Comparison of ENCODE assay signal across 8 cellular contexts in genomic region chr11:76670475-76671235, GRCh38. TPM values are rescaled to one million over a fixed set of nuclear protein-coding genes. Genes with fewer than 3 reads are reported as not detected.
A peak's percentile ranks its signal among the peaks of the same experiment; 100 is the strongest.
DNase-seq lines count a peak whose midpoint lies in the region; ATAC-seq and TF ChIP-seq lines count a peak whose summit lies in the region.

Gene LRRC32 (minus strand): TSS chr11:76670747. CDS start chr11:76665954, 4,793 bp downstream.

- DNase-seq in activated CD4-positive, alpha-beta T cell treated with anti-CD3 and anti-CD28 coated beads for 36 hours: peak; percentile 42
- DNase-seq in activated CD4-positive, alpha-beta T cell treated with anti-CD3 and anti-CD28 coated beads for 1 hour: no peak
- DNase-seq in activated CD4-positive, CD25-positive, alpha-beta regulatory T cell (lab: John Stamatoyannopoulos, UW): peak in 3 of 4 experiments; percentile 32 to 41 (median 33)
- peak; percentile 67 for DNase-seq in endothelial cell (ENCODE audit: low spot score)
- no peak for DNase-seq in RPMI8226
- no peak for DNase-seq in GM19238 (ENCODE audit: insufficient read length, low spot score)

- peak within 1 kb of the TSS; percentile 68 for H3K27ac ChIP-seq in muscle layer of duodenum (ENCODE audit: low read length)
- H3K27ac ChIP-seq in urinary bladder (ENCODE audit: low read depth): peak within 1 kb of the TSS; percentile 16

- H3K4me1 Mint-ChIP-seq in activated CD4-positive, alpha-beta T cell treated with anti-CD3 and anti-CD28 coated beads for 36 hours: peaks cover 17% of the 10 kb centered on the region
- peaks cover 53% of the 10 kb centered on the region for H3K4me1 Mint-ChIP-seq in endothelial cell (ENCODE audit: unreplicated experiment)

- H3K27me3 Mint-ChIP-seq in activated CD4-positive, alpha-beta T cell treated with anti-CD3 and anti-CD28 coated beads for 36 hours: peaks cover 29% of the 10 kb centered on the region
- H3K27me3 Mint-ChIP-seq in endothelial cell (ENCODE audit: unreplicated experiment): peaks cover 23% of the 10 kb centered on the region

- H3K27me3 ChIP-seq in muscle layer of duodenum (ENCODE audit: low read depth, low read length): peaks cover 15% of the 10 kb centered on the region

- POLR2A ChIA-PET in activated CD4-positive, alpha-beta T cell treated with anti-CD3 and anti-CD28 coated beads for 36 hours (lab: Charles Lee): no interaction called here

- peak within 1 kb of the TSS; percentile 44 to 62 for H3K4me3 ChIP-seq in muscle layer of duodenum (ENCODE audit: low read depth in 1 of 2, low read length in 2 of 2)
- H3K4me3 ChIP-seq in urinary bladder (ENCODE audit: low read depth, low read length): peak within 1 kb of the TSS; percentile 74

- intact Hi-C loops in activated CD4-positive, alpha-beta T cell treated with anti-CD3 and anti-CD28 coated beads for 36 hours (cut with DNase I, micrococcal nuclease): loop anchor here in 1 of 2 experiments (10.0 kb wide), 1 partner anchor 76 kb away; no protein-coding TSS in a partner anchor

- no peak for ATAC-seq in activated CD4-positive, alpha-beta T cell treated with anti-CD3 and anti-CD28 coated beads for 36 hours

- H3K4me1 ChIP-seq in muscle layer of duodenum (ENCODE audit: control insufficient read depth in 1 of 2, insufficient read depth in 2 of 2, low read length in 2 of 2): peaks cover 12% of the 10 kb centered on the region in 2 donors
- no peaks in the 10 kb centered on the region for H3K4me1 ChIP-seq in urinary bladder (ENCODE audit: insufficient read depth)

- no peaks in the 10 kb centered on the region for H3K36me3 Mint-ChIP-seq in activated CD4-positive, alpha-beta T cell treated with anti-CD3 and anti-CD28 coated beads for 36 hours (ENCODE audit: low read depth)
- H3K36me3 Mint-ChIP-seq in endothelial cell (ENCODE audit: low read depth, unreplicated experiment): peaks cover 12% of the 10 kb centered on the region

- H3K36me3 ChIP-seq in muscle layer of duodenum (ENCODE audit: control insufficient read depth in 1 of 2, insufficient read depth in 2 of 2, low read length in 2 of 2) (no peaks in the 10 kb centered on the region), urinary bladder (ENCODE audit: insufficient read depth) (no peaks in the 10 kb centered on the region)

- no peaks in the 10 kb centered on the region for H3K9me3 Mint-ChIP-seq in activated CD4-positive, alpha-beta T cell treated with anti-CD3 and anti-CD28 coated beads for 36 hours (ENCODE audit: low read depth)
- H3K9me3 Mint-ChIP-seq in endothelial cell (ENCODE audit: unreplicated experiment): no peaks in the 10 kb centered on the region

- peak within 1 kb of the TSS; percentile 58 for H3K4me3 Mint-ChIP-seq in activated CD4-positive, alpha-beta T cell treated with anti-CD3 and anti-CD28 coated beads for 36 hours
- H3K4me3 Mint-ChIP-seq in endothelial cell (ENCODE audit: unreplicated experiment): peak within 1 kb of the TSS; percentile 83

- TF ChIP-seq CTCF in endothelial cell (IDR thresholded peaks at IDR 0.05; ENCODE audit: unreplicated experiment): peak; percentile 23

- H3K9me3 ChIP-seq in muscle layer of duodenum (ENCODE audit: control insufficient read depth in 1 of 2, low read length in 2 of 2): no peaks in the 10 kb centered on the region

- no peak within 1 kb of the TSS for H3K27ac Mint-ChIP-seq in activated CD4-positive, alpha-beta T cell treated with anti-CD3 and anti-CD28 coated beads for 36 hours
- peak within 1 kb of the TSS; percentile 30 for H3K27ac Mint-ChIP-seq in endothelial cell (ENCODE audit: unreplicated experiment)

- CTCF ChIA-PET in activated CD4-positive, alpha-beta T cell treated with anti-CD3 and anti-CD28 coated beads for 36 hours (lab: Charles Lee): interaction anchor here (0.9 to 1.3 kb wide), 4 partner anchors 8 to 21 kb away, joined by 3 to 4 read pairs (median 3); no protein-coding TSS in a partner anchor

- WGBS in urinary bladder: 3% methylated on average over 85 of the region's 85 CpGs

RNA-seq across cellular contexts. Expression of gene LRRC32, which starts in this region (rescaled TPM):
- 1 to 10 TPM; 4.7 to 5.7 TPM for total RNA-seq in activated CD4-positive, alpha-beta T cell treated with anti-CD3 and anti-CD28 coated beads for 36 hours
- total RNA-seq in endothelial cell (ENCODE audit: unreplicated experiment) (22.0 TPM), urinary bladder (16.3 TPM)
- 65.6 TPM for polyA plus RNA-seq in urinary bladder

Comparison
In these comparisons a context has a peak if more than half of its experiments do, and no peak if none do; other contexts are left out.
1. DNase-seq: peak in activated CD4-positive, alpha-beta T cell treated with anti-CD3 and anti-CD28 coated beads for 36 hours (single experiment), activated CD4-positive, CD25-positive, alpha-beta regulatory T cell (3 of 4) and endothelial cell (single experiment); none in activated CD4-positive, alpha-beta T cell treated with anti-CD3 and anti-CD28 coated beads for 1 hour (single experiment), RPMI8226 (single experiment) and GM19238 (single experiment).